1 cellular context compared by ENCODE assay signal in the genomic region with DNA sequence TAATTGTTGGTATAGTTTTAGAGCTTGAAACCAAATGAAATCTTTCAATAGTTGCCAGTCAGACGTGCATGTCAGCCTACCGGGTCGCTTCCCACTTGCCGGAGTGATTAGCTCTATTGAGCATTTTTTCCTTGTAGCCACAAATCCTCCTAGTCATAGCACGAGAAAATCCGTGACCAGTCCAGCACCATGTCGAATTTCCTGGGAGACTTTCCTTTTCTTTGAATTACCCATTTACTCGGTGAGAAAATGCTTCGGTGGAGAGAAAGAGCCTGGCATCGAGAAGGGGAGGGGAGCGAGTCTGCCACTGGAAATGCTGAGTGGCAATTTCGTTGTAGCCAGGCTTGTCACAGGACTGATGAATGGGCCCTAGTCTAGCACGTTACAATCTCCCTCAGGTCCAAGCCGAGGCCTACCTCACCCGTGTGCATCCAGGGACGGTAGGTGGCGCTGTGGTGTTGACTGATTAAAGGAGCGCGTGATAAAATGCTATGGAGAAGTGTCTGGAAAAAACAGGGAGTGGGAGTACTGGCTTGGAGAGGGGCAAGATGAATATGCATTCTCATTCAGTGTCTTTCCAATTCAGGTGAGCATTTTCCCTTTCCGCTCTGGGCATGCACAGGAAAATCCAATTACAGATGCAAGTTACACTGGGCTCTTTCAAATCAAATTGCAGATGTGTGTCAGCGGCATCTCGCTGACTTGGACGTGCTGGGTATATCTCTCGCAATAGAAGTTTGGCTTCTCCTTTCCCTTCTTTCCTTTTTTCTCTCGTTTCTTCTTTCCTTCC.
TF ChIP-seq lines count a peak whose summit lies in the region.

No MANE protein-coding gene starts in this region.

TF ChIP-seq in K562, 482 proteins besides CTCF, POLR2A, EP300 and RAD21 (continued from another document and continues in another):
- TF ChIP-seq, protein P1, sequence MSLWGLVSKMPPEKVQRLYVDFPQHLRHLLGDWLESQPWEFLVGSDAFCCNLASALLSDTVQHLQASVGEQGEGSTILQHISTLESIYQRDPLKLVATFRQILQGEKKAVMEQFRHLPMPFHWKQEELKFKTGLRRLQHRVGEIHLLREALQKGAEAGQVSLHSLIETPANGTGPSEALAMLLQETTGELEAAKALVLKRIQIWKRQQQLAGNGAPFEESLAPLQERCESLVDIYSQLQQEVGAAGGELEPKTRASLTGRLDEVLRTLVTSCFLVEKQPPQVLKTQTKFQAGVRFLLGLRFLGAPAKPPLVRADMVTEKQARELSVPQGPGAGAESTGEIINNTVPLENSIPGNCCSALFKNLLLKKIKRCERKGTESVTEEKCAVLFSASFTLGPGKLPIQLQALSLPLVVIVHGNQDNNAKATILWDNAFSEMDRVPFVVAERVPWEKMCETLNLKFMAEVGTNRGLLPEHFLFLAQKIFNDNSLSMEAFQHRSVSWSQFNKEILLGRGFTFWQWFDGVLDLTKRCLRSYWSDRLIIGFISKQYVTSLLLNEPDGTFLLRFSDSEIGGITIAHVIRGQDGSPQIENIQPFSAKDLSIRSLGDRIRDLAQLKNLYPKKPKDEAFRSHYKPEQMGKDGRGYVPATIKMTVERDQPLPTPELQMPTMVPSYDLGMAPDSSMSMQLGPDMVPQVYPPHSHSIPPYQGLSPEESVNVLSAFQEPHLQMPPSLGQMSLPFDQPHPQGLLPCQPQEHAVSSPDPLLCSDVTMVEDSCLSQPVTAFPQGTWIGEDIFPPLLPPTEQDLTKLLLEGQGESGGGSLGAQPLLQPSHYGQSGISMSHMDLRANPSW (CRISPR knock-in tag; IDR thresholded peaks at IDR 0.05): no peak
- TF ChIP-seq ARID1B (IDR thresholded peaks at IDR 0.05) (peak; percentile 72), CHCHD3 (CRISPR knock-in tag; IDR thresholded peaks at IDR 0.05) (no peak), ZBTB7A (IDR thresholded peaks at IDR 0.05; ENCODE audit: borderline replicate concordance, control insufficient read depth, low read depth, low read length) (no peak), NONO (IDR thresholded peaks at IDR 0.05; ENCODE audit: low read depth in 2 of 2, low read length in 1 of 2) (0 out of 4 replicates have a peak, but pooled peaks of 1 of the 2 experiments have one; percentile 19), MAZ (CRISPR knock-in tag; conservative IDR thresholded peaks at IDR 0.05 in 1 of 2, IDR thresholded peaks at IDR 0.05 in 1 of 2) (peak in 1 of 2 experiments; percentile 65; a peak in 2 of 4 replicates), ETV1 (tag; conservative IDR thresholded peaks at IDR 0.05; ENCODE audit: low read depth) (no peak), ZNF217 (CRISPR knock-in tag; IDR thresholded peaks at IDR 0.05) (no peak), TARDBP (IDR thresholded peaks at IDR 0.05) (no peak), CBFB (CRISPR knock-in tag; IDR thresholded peaks at IDR 0.05) (0 out of 2 replicates have a peak, but pooled peaks have one; percentile 45), HDAC1 (IDR thresholded peaks at IDR 0.05) (peak in 1 of 2 experiments; percentile 38; a peak in 1 of 4 replicates), CBX2 (IDR thresholded peaks at IDR 0.05; ENCODE audit: insufficient read depth, low read length, poor library complexity, severe bottlenecking) (no peak), RBFOX2 (IDR thresholded peaks at IDR 0.05; ENCODE audit: low read depth, low read length) (no peak), SMAD3 (CRISPR knock-in tag; conservative IDR thresholded peaks at IDR 0.05) (0 out of 2 replicates have a peak, but pooled peaks have one; percentile 25), HNRNPUL1 (IDR thresholded peaks at IDR 0.05; ENCODE audit: low read length) (peak; percentile 49; the same call in 1 of the 2 replicates), NR2C2 (CRISPR knock-in tag; IDR thresholded peaks at IDR 0.05) (no peak), NR2C2 (tag; IDR thresholded peaks at IDR 0.05) (no peak), ELF4 (CRISPR knock-in tag; IDR thresholded peaks at IDR 0.05) (0 out of 2 replicates have a peak, but pooled peaks have one; percentile 6), NELFE (IDR thresholded peaks at IDR 0.05; ENCODE audit: insufficient read depth, insufficient read length) (no peak), SMC3 (conservative IDR thresholded peaks at IDR 0.05; ENCODE audit: insufficient read depth, low read depth, low read length) (peak; percentile 86), NR2F6 (CRISPR knock-in tag; IDR thresholded peaks at IDR 0.05) (no peak), GABPB1 (CRISPR knock-in tag; IDR thresholded peaks at IDR 0.05) (peak; percentile 55), SAFB (IDR thresholded peaks at IDR 0.05; ENCODE audit: borderline replicate concordance, low read depth, low read length) (no peak), ZNF583 (CRISPR knock-in tag; IDR thresholded peaks at IDR 0.05) (no peak), KDM1A (IDR thresholded peaks at IDR 0.05) (no peak), POLR3G (IDR thresholded peaks at IDR 0.05; ENCODE audit: extremely low read depth, insufficient read length, insufficient replicate concordance) (no peak), CBX5 (IDR thresholded peaks at IDR 0.05; ENCODE audit: borderline replicate concordance, low read depth) (peak; percentile 65; the same call in 1 of the 2 replicates), PTRF (tag; IDR thresholded peaks at IDR 0.05) (no peak), ELF1 (tag; IDR thresholded peaks at IDR 0.05) (no peak), ZNF830 (CRISPR knock-in tag; IDR thresholded peaks at IDR 0.05) (no peak), YY1 (IDR thresholded peaks at IDR 0.05; ENCODE audit: borderline replicate concordance in 1 of 3, control insufficient read depth in 1 of 3, extremely low read depth in 1 of 3, insufficient read depth in 3 of 3, insufficient read length in 1 of 3, insufficient replicate concordance in 2 of 3, low read depth in 1 of 3, low read length in 2 of 3) (peak in 1 of 3 experiments; percentile 40), FOSL1 (tag; conservative IDR thresholded peaks at IDR 0.05) (peak; percentile 42; the same call in 1 of the 2 replicates), CBFA2T3 (IDR thresholded peaks at IDR 0.05) (peak; percentile 23; the same call in 1 of the 2 replicates), ADNP (tag; IDR thresholded peaks at IDR 0.05) (no peak)
- TF ChIP-seq, protein P2, sequence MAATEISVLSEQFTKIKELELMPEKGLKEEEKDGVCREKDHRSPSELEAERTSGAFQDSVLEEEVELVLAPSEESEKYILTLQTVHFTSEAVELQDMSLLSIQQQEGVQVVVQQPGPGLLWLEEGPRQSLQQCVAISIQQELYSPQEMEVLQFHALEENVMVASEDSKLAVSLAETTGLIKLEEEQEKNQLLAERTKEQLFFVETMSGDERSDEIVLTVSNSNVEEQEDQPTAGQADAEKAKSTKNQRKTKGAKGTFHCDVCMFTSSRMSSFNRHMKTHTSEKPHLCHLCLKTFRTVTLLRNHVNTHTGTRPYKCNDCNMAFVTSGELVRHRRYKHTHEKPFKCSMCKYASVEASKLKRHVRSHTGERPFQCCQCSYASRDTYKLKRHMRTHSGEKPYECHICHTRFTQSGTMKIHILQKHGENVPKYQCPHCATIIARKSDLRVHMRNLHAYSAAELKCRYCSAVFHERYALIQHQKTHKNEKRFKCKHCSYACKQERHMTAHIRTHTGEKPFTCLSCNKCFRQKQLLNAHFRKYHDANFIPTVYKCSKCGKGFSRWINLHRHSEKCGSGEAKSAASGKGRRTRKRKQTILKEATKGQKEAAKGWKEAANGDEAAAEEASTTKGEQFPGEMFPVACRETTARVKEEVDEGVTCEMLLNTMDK (IDR thresholded peaks at IDR 0.05; ENCODE audit: borderline replicate concordance, insufficient read depth, low read depth, low read length, poor library complexity, severe bottlenecking): peak; percentile 14
- TF ChIP-seq, protein P3, sequence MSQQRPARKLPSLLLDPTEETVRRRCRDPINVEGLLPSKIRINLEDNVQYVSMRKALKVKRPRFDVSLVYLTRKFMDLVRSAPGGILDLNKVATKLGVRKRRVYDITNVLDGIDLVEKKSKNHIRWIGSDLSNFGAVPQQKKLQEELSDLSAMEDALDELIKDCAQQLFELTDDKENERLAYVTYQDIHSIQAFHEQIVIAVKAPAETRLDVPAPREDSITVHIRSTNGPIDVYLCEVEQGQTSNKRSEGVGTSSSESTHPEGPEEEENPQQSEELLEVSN (IDR thresholded peaks at IDR 0.05; ENCODE audit: borderline replicate concordance in 1 of 2, extremely low read depth in 1 of 2, insufficient read depth in 1 of 2, insufficient read length in 1 of 2, low read depth in 1 of 2, low read length in 1 of 2, poor library complexity in 1 of 2, severe bottlenecking in 1 of 2): peak in 1 of 2 experiments; percentile 36
- TF ChIP-seq, protein P4, sequence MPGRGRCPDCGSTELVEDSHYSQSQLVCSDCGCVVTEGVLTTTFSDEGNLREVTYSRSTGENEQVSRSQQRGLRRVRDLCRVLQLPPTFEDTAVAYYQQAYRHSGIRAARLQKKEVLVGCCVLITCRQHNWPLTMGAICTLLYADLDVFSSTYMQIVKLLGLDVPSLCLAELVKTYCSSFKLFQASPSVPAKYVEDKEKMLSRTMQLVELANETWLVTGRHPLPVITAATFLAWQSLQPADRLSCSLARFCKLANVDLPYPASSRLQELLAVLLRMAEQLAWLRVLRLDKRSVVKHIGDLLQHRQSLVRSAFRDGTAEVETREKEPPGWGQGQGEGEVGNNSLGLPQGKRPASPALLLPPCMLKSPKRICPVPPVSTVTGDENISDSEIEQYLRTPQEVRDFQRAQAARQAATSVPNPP (IDR thresholded peaks at IDR 0.05; ENCODE audit: borderline replicate concordance, insufficient read depth, insufficient read length): no peak
- TF ChIP-seq, protein P5, sequence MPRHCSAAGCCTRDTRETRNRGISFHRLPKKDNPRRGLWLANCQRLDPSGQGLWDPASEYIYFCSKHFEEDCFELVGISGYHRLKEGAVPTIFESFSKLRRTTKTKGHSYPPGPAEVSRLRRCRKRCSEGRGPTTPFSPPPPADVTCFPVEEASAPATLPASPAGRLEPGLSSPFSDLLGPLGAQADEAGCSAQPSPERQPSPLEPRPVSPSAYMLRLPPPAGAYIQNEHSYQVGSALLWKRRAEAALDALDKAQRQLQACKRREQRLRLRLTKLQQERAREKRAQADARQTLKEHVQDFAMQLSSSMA (CRISPR knock-in tag; IDR thresholded peaks at IDR 0.05): no peak
- TF ChIP-seq, protein P6, sequence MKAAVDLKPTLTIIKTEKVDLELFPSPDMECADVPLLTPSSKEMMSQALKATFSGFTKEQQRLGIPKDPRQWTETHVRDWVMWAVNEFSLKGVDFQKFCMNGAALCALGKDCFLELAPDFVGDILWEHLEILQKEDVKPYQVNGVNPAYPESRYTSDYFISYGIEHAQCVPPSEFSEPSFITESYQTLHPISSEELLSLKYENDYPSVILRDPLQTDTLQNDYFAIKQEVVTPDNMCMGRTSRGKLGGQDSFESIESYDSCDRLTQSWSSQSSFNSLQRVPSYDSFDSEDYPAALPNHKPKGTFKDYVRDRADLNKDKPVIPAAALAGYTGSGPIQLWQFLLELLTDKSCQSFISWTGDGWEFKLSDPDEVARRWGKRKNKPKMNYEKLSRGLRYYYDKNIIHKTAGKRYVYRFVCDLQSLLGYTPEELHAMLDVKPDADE (conservative IDR thresholded peaks at IDR 0.05; ENCODE audit: control insufficient read depth, low read depth, low read length): no peak
- TF ChIP-seq, protein P7, sequence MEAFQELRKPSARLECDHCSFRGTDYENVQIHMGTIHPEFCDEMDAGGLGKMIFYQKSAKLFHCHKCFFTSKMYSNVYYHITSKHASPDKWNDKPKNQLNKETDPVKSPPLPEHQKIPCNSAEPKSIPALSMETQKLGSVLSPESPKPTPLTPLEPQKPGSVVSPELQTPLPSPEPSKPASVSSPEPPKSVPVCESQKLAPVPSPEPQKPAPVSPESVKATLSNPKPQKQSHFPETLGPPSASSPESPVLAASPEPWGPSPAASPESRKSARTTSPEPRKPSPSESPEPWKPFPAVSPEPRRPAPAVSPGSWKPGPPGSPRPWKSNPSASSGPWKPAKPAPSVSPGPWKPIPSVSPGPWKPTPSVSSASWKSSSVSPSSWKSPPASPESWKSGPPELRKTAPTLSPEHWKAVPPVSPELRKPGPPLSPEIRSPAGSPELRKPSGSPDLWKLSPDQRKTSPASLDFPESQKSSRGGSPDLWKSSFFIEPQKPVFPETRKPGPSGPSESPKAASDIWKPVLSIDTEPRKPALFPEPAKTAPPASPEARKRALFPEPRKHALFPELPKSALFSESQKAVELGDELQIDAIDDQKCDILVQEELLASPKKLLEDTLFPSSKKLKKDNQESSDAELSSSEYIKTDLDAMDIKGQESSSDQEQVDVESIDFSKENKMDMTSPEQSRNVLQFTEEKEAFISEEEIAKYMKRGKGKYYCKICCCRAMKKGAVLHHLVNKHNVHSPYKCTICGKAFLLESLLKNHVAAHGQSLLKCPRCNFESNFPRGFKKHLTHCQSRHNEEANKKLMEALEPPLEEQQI (IDR thresholded peaks at IDR 0.05): peak; percentile 83
- TF ChIP-seq, protein P8, sequence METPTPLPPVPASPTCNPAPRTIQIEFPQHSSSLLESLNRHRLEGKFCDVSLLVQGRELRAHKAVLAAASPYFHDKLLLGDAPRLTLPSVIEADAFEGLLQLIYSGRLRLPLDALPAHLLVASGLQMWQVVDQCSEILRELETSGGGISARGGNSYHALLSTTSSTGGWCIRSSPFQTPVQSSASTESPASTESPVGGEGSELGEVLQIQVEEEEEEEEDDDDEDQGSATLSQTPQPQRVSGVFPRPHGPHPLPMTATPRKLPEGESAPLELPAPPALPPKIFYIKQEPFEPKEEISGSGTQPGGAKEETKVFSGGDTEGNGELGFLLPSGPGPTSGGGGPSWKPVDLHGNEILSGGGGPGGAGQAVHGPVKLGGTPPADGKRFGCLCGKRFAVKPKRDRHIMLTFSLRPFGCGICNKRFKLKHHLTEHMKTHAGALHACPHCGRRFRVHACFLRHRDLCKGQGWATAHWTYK (CRISPR knock-in tag; IDR thresholded peaks at IDR 0.05): no peak
- TF ChIP-seq, protein P9, sequence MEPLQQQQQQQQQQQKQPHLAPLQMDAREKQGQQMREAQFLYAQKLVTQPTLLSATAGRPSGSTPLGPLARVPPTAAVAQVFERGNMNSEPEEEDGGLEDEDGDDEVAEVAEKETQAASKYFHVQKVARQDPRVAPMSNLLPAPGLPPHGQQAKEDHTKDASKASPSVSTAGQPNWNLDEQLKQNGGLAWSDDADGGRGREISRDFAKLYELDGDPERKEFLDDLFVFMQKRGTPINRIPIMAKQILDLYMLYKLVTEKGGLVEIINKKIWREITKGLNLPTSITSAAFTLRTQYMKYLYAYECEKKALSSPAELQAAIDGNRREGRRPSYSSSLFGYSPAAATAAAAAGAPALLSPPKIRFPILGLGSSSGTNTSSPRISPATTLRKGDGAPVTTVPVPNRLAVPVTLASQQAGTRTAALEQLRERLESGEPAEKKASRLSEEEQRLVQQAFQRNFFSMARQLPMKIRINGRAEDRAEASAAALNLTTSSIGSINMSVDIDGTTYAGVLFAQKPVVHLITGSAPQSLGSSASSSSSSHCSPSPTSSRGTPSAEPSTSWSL (CRISPR knock-in tag; IDR thresholded peaks at IDR 0.05; ENCODE audit: borderline replicate concordance): no peak
- TF ChIP-seq, protein P10, sequence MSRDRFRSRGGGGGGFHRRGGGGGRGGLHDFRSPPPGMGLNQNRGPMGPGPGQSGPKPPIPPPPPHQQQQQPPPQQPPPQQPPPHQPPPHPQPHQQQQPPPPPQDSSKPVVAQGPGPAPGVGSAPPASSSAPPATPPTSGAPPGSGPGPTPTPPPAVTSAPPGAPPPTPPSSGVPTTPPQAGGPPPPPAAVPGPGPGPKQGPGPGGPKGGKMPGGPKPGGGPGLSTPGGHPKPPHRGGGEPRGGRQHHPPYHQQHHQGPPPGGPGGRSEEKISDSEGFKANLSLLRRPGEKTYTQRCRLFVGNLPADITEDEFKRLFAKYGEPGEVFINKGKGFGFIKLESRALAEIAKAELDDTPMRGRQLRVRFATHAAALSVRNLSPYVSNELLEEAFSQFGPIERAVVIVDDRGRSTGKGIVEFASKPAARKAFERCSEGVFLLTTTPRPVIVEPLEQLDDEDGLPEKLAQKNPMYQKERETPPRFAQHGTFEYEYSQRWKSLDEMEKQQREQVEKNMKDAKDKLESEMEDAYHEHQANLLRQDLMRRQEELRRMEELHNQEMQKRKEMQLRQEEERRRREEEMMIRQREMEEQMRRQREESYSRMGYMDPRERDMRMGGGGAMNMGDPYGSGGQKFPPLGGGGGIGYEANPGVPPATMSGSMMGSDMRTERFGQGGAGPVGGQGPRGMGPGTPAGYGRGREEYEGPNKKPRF (IDR thresholded peaks at IDR 0.05; ENCODE audit: low read depth, low read length): no peak
